8 cellular contexts compared by ENCODE assay signal in genomic region chr6:89122625-89123024, GRCh38. TPM values are rescaled to one million over a fixed set of nuclear protein-coding genes. Genes with fewer than 3 reads are reported as not detected.
DNase-seq lines count a peak whose midpoint lies in the region; ATAC-seq, FAIRE-seq and TF ChIP-seq lines count a peak whose summit lies in the region.

No MANE protein-coding gene starts in this region.

- no peak overlapping the region for H3K9ac ChIP-seq in GM23248

- peak; percentile 33 for TF ChIP-seq CTCF in bronchial epithelial cell (IDR thresholded peaks at IDR 0.05; ENCODE audit: insufficient read depth, low read length, severe bottlenecking)
- TF ChIP-seq CTCF in right lobe of liver (IDR thresholded peaks at IDR 0.05): peak; percentile 54 to 62 (median 60)

- H3K4me1 ChIP-seq in GM23248 (ENCODE audit: insufficient read depth) (no peaks in the 10 kb centered on the region), right lobe of liver (no peaks in the 10 kb centered on the region)

- no peak for FAIRE-seq in bronchial epithelial cell (lab: Jason Lieb, UNC)

- H3K9me3 ChIP-seq in GM23248 (ENCODE audit: low read depth) (no peaks in the 10 kb centered on the region), right lobe of liver (no peaks in the 10 kb centered on the region)

- in situ Hi-C loops in GM23248 (cut with MboI): no loop called here

- peak; percentile 71 to 82 (median 76) for ATAC-seq in right lobe of liver
- no peak for ATAC-seq in HG03439 (IDR thresholded peaks at IDR 0.05; ENCODE audit: unreplicated experiment)

- DNase-seq in NCI-H1092 treated with DMSO at 0.1 percent for 48 hours (lab: John Stamatoyannopoulos, UW): peak; percentile 38
- DNase-seq in NCI-H1092 (lab: John Stamatoyannopoulos, UW): no peak
- DNase-seq in GM23248: peak; percentile 66
- peak; percentile 39 to 68 for DNase-seq in NCI-H526 (lab: John Stamatoyannopoulos, UW)
- peak; percentile 44 for DNase-seq in bronchial epithelial cell (ENCODE audit: low read depth)
- no peak for DNase-seq in right lobe of liver
- no peak for DNase-seq in HPDE6-E6E7 (ENCODE audit: extremely low spot score)

- H3K36me3 ChIP-seq in GM23248 (ENCODE audit: low read depth): no peaks in the 10 kb centered on the region
- no peaks in the 10 kb centered on the region for H3K36me3 ChIP-seq in bronchial epithelial cell (ENCODE audit: control insufficient read depth, insufficient read depth, low read length)
- H3K36me3 ChIP-seq in right lobe of liver: no peaks in the 10 kb centered on the region

- no peak overlapping the region for H3K4me2 ChIP-seq in GM23248 (ENCODE audit: unreplicated experiment)

- TF ChIP-seq POLR2A in right lobe of liver (IDR thresholded peaks at IDR 0.05): no peak

- no peaks in the 10 kb centered on the region for H3K27me3 ChIP-seq in GM23248 (replicated peaks; ENCODE audit: insufficient read depth)
- H3K27me3 ChIP-seq in bronchial epithelial cell (ENCODE audit: control insufficient read depth, insufficient read depth, low read length): peaks cover 2% of the 10 kb centered on the region
- no peaks in the 10 kb centered on the region for H3K27me3 ChIP-seq in right lobe of liver

- no peaks in the 10 kb centered on the region for H4K20me1 ChIP-seq in GM23248 (ENCODE audit: insufficient read depth)

- no peaks in the 10 kb centered on the region for H3K79me2 ChIP-seq in GM23248 (ENCODE audit: insufficient read depth)

- H3K4me3 ChIP-seq in GM23248 (no peak overlapping the region), bronchial epithelial cell (ENCODE audit: low read depth, low read length) (no peak overlapping the region), right lobe of liver (no peak overlapping the region)

- H3K9me2 ChIP-seq in GM23248 (ENCODE audit: insufficient read depth): no peaks in the 10 kb centered on the region

- 0 out of 2 replicates have a peak, but pooled peaks cover 6% of the 10 kb centered on the region for H3F3A ChIP-seq in GM23248 (ENCODE audit: insufficient read depth)

- H3K27ac ChIP-seq in GM23248 (no peak overlapping the region), right lobe of liver (no peak overlapping the region)

- no peak overlapping the region for H2AFZ ChIP-seq in GM23248

- intact Hi-C loops in right lobe of liver (cut with DNase I): no loop called here

RNA-seq across cellular contexts. Expression of gene SRSF12, which starts 4.8 kb away (rescaled TPM):
- total RNA-seq in GM23248 (2014; rRNA removed; shearing (Covaris generic)): under 0.01 and 0.65 TPM in 2 replicates
- 0.59 and 0.60 TPM in 2 replicates for polyA plus RNA-seq in GM23248 (2016; fragmentation: Nextera tagmentation; extraction: Ambion mirVana)
- total RNA-seq in bronchial epithelial cell (under 0.01 and 0.38 TPM in 2 replicates), right lobe of liver (under 1 TPM in 4 of 6 experiments, not detected in 2; 0.22 to 0.78 (median 0.40) TPM)

RNA-seq across cellular contexts. Expression of gene PM20D2, which starts 23.2 kb away (rescaled TPM):
- 3.0 and 6.8 TPM in 2 replicates for total RNA-seq in GM23248 (2014; rRNA removed; shearing (Covaris generic))
- 2.0 and 2.1 TPM in 2 replicates for polyA plus RNA-seq in GM23248 (2016; fragmentation: Nextera tagmentation; extraction: Ambion mirVana)
- total RNA-seq in bronchial epithelial cell: 6.1 and 7.1 TPM in 2 replicates
- 1 to 10 TPM; 2.4 to 6.1 (median 4.5) TPM for total RNA-seq in right lobe of liver

RNA-seq across cellular contexts. Expression of gene PNRC1, which starts 42.1 kb away (rescaled TPM):
- total RNA-seq in GM23248 (2014; rRNA removed; shearing (Covaris generic)): 51.3 and 57.9 TPM in 2 replicates
- polyA plus RNA-seq in GM23248 (2016; fragmentation: Nextera tagmentation; extraction: Ambion mirVana): 102 and 103 TPM in 2 replicates
- 21.1 and 32.8 TPM in 2 replicates for total RNA-seq in bronchial epithelial cell
- total RNA-seq in right lobe of liver: 100 to 1,000 TPM in 3 of 6 experiments, 10 to 100 TPM in 3; 55.4 to 182 (median 105) TPM

Comparison
In these comparisons a context has a peak if more than half of its experiments do, and no peak if none do; other contexts are left out.
1. DNase-seq: peak in NCI-H1092 treated with DMSO at 0.1 percent for 48 hours (single experiment), GM23248 (single experiment), NCI-H526 (2 of 2) and bronchial epithelial cell (single experiment); none in NCI-H1092 (single experiment), right lobe of liver (0 of 3) and HPDE6-E6E7 (single experiment).